Comparison of ENCODE assay signal across 23 cellular contexts in the genomic region with DNA sequence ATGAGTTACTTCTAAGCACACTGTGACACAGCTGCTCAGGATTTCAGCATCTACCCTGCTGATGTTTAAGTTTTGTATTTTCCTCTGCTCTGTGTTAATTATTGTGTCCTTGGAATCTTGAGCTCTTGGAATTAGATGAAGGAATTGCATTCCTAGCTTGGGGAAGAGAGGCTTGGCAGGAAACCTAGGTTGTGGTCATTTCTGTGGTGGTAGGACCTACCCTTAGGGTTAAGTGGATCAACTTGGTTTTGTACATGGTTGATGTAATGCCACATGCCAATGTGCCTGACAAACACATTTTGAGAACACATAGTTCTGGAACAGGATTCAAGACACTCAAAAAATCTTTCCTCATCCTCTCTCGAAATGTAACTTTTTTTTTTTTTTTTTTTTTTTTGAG.
DNase-seq lines count a peak whose midpoint lies in the region; ATAC-seq, FAIRE-seq and TF ChIP-seq lines count a peak whose summit lies in the region.
"Had no signal": no experiment of that assay in that cellular context is flagged by ENCODE, and none has a peak within 500 bp of the region (broad histone marks: within the 10 kb centered on the region; RNA-seq: fewer than 3 reads in every experiment).

No MANE protein-coding gene starts in this region.

- no peaks in the 10 kb centered on the region for H3K9me3 ChIP-seq in SJCRH30 (replicated peaks)
- H3K9me3 ChIP-seq in HepG2 (ENCODE audit: low read length): no peaks in the 10 kb centered on the region
- H3K9me3 ChIP-seq in SK-N-SH: no peaks in the 10 kb centered on the region

- TF ChIP-seq RAD21 in HepG2 (CRISPR knock-in tag; IDR thresholded peaks at IDR 0.05) (no peak), SK-N-SH (IDR thresholded peaks at IDR 0.05; ENCODE audit: low read length) (no peak)

- H2AFZ ChIP-seq in HepG2 (ENCODE audit: low read length) (no peak overlapping the region), SK-N-SH (ENCODE audit: low read depth) (no peak overlapping the region)
- H2AFZ ChIP-seq: GM23338 had no signal

- no peak overlapping the region for H3K4me3 Mint-ChIP-seq in chondrocyte (ENCODE audit: unreplicated experiment)
- H3K4me3 Mint-ChIP-seq: CD8-positive, alpha-beta memory T cell; GM23338 had no signal

- H3K4me2 ChIP-seq in HepG2 (ENCODE audit: low read depth, low read length) (no peak overlapping the region), SK-N-SH (no peak overlapping the region)
- H3K4me2 ChIP-seq: GM23338, KMS-11 had no signal

- H3K36me3 Mint-ChIP-seq in chondrocyte (ENCODE audit: low read depth): no peaks in the 10 kb centered on the region
- H3K36me3 Mint-ChIP-seq: CD8-positive, alpha-beta memory T cell had no signal

- intact Hi-C loops in sciatic nerve (cut with DNase I): no loop called here
- intact Hi-C loops in HepG2 (cut with micrococcal nuclease; ENCODE audit: unreplicated experiment): no loop called here

- POLR2A ChIA-PET in HepG2 (lab: Yijun Ruan, JAX) (no interaction called here), SK-N-SH (lab: Yijun Ruan, JAX) (no interaction called here)

- 55% methylated on average over 1 of the region's 1 CpG for WGBS in HepG2 (ENCODE audit: low lambda C conversion rate)
- 56% methylated on average over 1 of the region's 1 CpG for WGBS in SK-N-SH (ENCODE audit: low lambda C conversion rate)

- H4K20me1 ChIP-seq in HepG2 (ENCODE audit: insufficient read depth, low read length): no peaks in the 10 kb centered on the region
- H4K20me1 ChIP-seq in SK-N-SH (ENCODE audit: insufficient read depth): no peaks in the 10 kb centered on the region

- TF ChIP-seq CTCF in chondrocyte (IDR thresholded peaks at IDR 0.05) (no peak), HepG2 (CRISPR knock-in tag; IDR thresholded peaks at IDR 0.05) (no peak), SK-N-SH (IDR thresholded peaks at IDR 0.05) (no peak)

- no peaks in the 10 kb centered on the region for H3K79me2 ChIP-seq in HepG2 (ENCODE audit: insufficient read depth, low read length)
- no peaks in the 10 kb centered on the region for H3K79me2 ChIP-seq in SK-N-SH (ENCODE audit: insufficient read depth)

- ATAC-seq in sciatic nerve (peak; percentile 75), HG03521 (IDR thresholded peaks at IDR 0.05; ENCODE audit: unreplicated experiment) (no peak), HG03045 (IDR thresholded peaks at IDR 0.05; ENCODE audit: unreplicated experiment) (no peak), HepG2 (no peak)
- ATAC-seq: GM23338 had no signal

- H3K4me3 ChIP-seq in SJCRH30 (no peak overlapping the region), HepG2 (replicated peaks in 1 of 3; ENCODE audit: insufficient read depth in 1 of 3, low read depth in 2 of 3, low read length in 3 of 3) (no peak overlapping the region), SK-N-SH (ENCODE audit: low read depth in 2 of 2, low read length in 1 of 2) (no peak overlapping the region)
- H3K4me3 ChIP-seq: GM23338 had no signal

- H3K36me3 ChIP-seq in SJCRH30: peaks cover 3% of the 10 kb centered on the region; the same call in 1 of the 2 replicates
- H3K36me3 ChIP-seq in HepG2 (replicated peaks in 1 of 2; ENCODE audit: control insufficient read depth in 1 of 2, insufficient read depth in 2 of 2, low read length in 2 of 2): no peaks in the 10 kb centered on the region
- H3K36me3 ChIP-seq in SK-N-SH (replicated peaks in 1 of 2; ENCODE audit: control insufficient read depth in 1 of 2, insufficient read depth in 2 of 2, low read length in 1 of 2): no peaks in the 10 kb centered on the region

- no peak for TF ChIP-seq EP300 in HepG2 (IDR thresholded peaks at IDR 0.05; ENCODE audit: low read depth in 2 of 2, low read length in 2 of 2)
- TF ChIP-seq EP300 in HepG2 (CRISPR knock-in tag; IDR thresholded peaks at IDR 0.05; ENCODE audit: borderline replicate concordance): no peak
- TF ChIP-seq EP300 in SK-N-SH (IDR thresholded peaks at IDR 0.05; ENCODE audit: borderline replicate concordance in 1 of 2, low read depth in 1 of 2, low read length in 1 of 2): no peak

- in situ Hi-C loops in HepG2 (cut with HindIII; ENCODE audit: extremely low pct_ligation_motif_present, low pct_unique_long_range_greater_than_20kb): no loop called here

- H3K9me3 Mint-ChIP-seq in chondrocyte (ENCODE audit: low read depth): peaks cover 3% of the 10 kb centered on the region
- H3K9me3 Mint-ChIP-seq: CD8-positive, alpha-beta memory T cell; GM23338 had no signal

- H3F3A ChIP-seq in SK-N-SH (replicated peaks; ENCODE audit: insufficient read depth): no peaks in the 10 kb centered on the region

- H3K9me2 ChIP-seq in SK-N-SH: no peaks in the 10 kb centered on the region

- DNase-seq in SJCRH30 (peak; percentile 74 to 81), chondrocyte (ENCODE audit: low spot score) (no peak), foreskin melanocyte (peak; percentile 38), sciatic nerve (ENCODE audit: low spot score) (no peak), HepG2 (ENCODE audit: low spot score) (no peak), SK-N-SH (no peak)
- DNase-seq: C1 segment of cervical spinal cord; CD8-positive, alpha-beta memory T cell; DMS53; EL; NCI-H1048; NCI-H1436; NCI-H2029; NCI-H2171; NCI-H446 treated with DMSO at 0.1 percent for 48 hours; NCI-H774; OCI-M1; SHP77 treated with DMSO at 0.1 percent for 48 hours had no signal

- H3K4me1 ChIP-seq in SJCRH30 (peaks cover 33% of the 10 kb centered on the region), HepG2 (ENCODE audit: insufficient read depth, low read length) (no peaks in the 10 kb centered on the region), SK-N-SH (ENCODE audit: control insufficient read depth in 1 of 2, insufficient read depth in 2 of 2, low read depth in 1 of 2, low read length in 1 of 2) (no peaks in the 10 kb centered on the region)

- H3K27ac ChIP-seq in SJCRH30 (peak overlapping the region; percentile 92), HepG2 (ENCODE audit: extremely low read length, insufficient read depth, low read length) (no peak overlapping the region), SK-N-SH (ENCODE audit: low read depth in 2 of 2, low read length in 1 of 2) (no peak overlapping the region)
- H3K27ac ChIP-seq: KMS-11 had no signal

- CTCF ChIA-PET in HepG2 (lab: Yijun Ruan, JAX; ENCODE audit: low intra/inter-chr PET ratio, low total read pairs) (no interaction called here), SK-N-SH (lab: Yijun Ruan, JAX) (no interaction called here)

- H3K27ac Mint-ChIP-seq in chondrocyte (ENCODE audit: unreplicated experiment): peak overlapping the region; percentile 19
- H3K27ac Mint-ChIP-seq: CD8-positive, alpha-beta memory T cell; GM23338 had no signal

- no peak for FAIRE-seq in HepG2 (lab: Jason Lieb, UNC)
- FAIRE-seq: GM12891 had no signal

- peaks cover 9% of the 10 kb centered on the region for H3K27me3 Mint-ChIP-seq in chondrocyte (ENCODE audit: low read depth)

- no peak for TF ChIP-seq POLR2A in HepG2 (IDR thresholded peaks at IDR 0.05; ENCODE audit: insufficient read depth in 1 of 2, low read depth in 2 of 2, low read length in 2 of 2)

- H3K4me1 Mint-ChIP-seq in chondrocyte (ENCODE audit: low read depth): peaks cover 5% of the 10 kb centered on the region
- H3K4me1 Mint-ChIP-seq: CD8-positive, alpha-beta memory T cell had no signal

- H3K9ac ChIP-seq in HepG2 (ENCODE audit: insufficient read depth, low read depth, low read length) (no peak overlapping the region), SK-N-SH (no peak overlapping the region)
- H3K9ac ChIP-seq: KMS-11 had no signal

- H3K27me3 ChIP-seq in SJCRH30: no peaks in the 10 kb centered on the region
- no peaks in the 10 kb centered on the region for H3K27me3 ChIP-seq in HepG2 (ENCODE audit: control insufficient read depth in 1 of 2, insufficient read depth in 2 of 2, low read length in 2 of 2)
- H3K27me3 ChIP-seq in SK-N-SH (ENCODE audit: insufficient read depth): no peaks in the 10 kb centered on the region

- no TSS peak for BruUV-seq in HepG2 (replicated peaks; lab: Mats Ljungman, UMichigan)

TF ChIP-seq in HepG2, 621 proteins besides CTCF, POLR2A, EP300 and RAD21 (continues in another document):
- TF ChIP-seq MNT (IDR thresholded peaks at IDR 0.05): no peak
- no peak for TF ChIP-seq DMAP1 (CRISPR knock-in tag; IDR thresholded peaks at IDR 0.05)
- TF ChIP-seq REXO4 (CRISPR knock-in tag; IDR thresholded peaks at IDR 0.05; ENCODE audit: borderline replicate concordance): no peak
- TF ChIP-seq HNRNPH1 (optimal IDR thresholded peaks at IDR 0.05; ENCODE audit: low read depth, low read length): no peak

TF ChIP-seq in SK-N-SH, 30 proteins besides CTCF, POLR2A, EP300 and RAD21:
- no peak for TF ChIP-seq FOXM1 (IDR thresholded peaks at IDR 0.05; ENCODE audit: low read depth)
TF ChIP-seq in SK-N-SH: peak in this region for 0.

Comparison
In these comparisons a context has a peak if more than half of its experiments do, and no peak if none do; other contexts are left out.
1. DNase-seq: peak in SJCRH30 (2 of 2) and foreskin melanocyte (single experiment); none in chondrocyte (single experiment), sciatic nerve (single experiment), HepG2 (single experiment) and SK-N-SH (single experiment).